9 cellular contexts compared by ENCODE assay signal in the genomic region with DNA sequence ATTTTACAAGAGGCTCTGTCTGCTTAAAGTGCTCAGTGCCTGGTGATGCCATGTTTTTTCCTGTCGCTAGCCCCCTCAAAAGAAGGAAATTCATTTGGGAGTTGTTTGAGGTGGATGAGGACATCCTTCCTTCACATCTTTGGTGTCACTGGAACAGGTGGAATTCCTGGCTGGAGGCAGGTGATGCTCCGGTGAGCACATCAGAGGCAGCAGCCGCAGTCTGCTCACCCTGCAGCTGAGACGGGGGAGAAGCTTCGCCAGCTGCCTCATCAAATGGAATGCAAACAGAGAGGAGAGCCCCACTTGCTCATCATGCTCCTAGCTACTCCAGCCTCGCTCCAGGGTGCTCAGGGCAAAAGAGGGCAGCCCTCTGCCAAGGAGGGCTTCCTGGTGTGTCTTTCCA.
A peak's percentile ranks its signal among the peaks of the same experiment; 100 is the strongest.
DNase-seq lines count a peak whose midpoint lies in the region; ATAC-seq, FAIRE-seq and TF ChIP-seq lines count a peak whose summit lies in the region.
"Had no signal": no experiment of that assay in that cellular context is flagged by ENCODE, and none has a peak within 500 bp of the region (broad histone marks: within the 10 kb centered on the region; RNA-seq: fewer than 3 reads in every experiment).

No MANE protein-coding gene starts in this region.

- no peak for TF ChIP-seq POLR2A in right lobe of liver (IDR thresholded peaks at IDR 0.05)

- no peaks in the 10 kb centered on the region for H3K9me3 ChIP-seq in HUES48 (ENCODE audit: control insufficient read depth, insufficient read depth, low read length)
- H3K9me3 ChIP-seq in astrocyte (ENCODE audit: insufficient read depth, low read depth, low read length): no peaks in the 10 kb centered on the region
- H3K9me3 ChIP-seq in right lobe of liver: no peaks in the 10 kb centered on the region
- no peaks in the 10 kb centered on the region for H3K9me3 ChIP-seq in BE2C

- no peak overlapping the region for H3K9ac ChIP-seq in HUES48 (ENCODE audit: low read depth, low read length)
- peak overlapping the region; percentile 67 for H3K9ac ChIP-seq in astrocyte (ENCODE audit: low read length)

- no peaks in the 10 kb centered on the region for H4K20me1 ChIP-seq in astrocyte (ENCODE audit: insufficient read depth, low read length)

- H3K4me3 ChIP-seq in HUES48 (ENCODE audit: low read depth, low read length): no peak overlapping the region
- H3K4me3 ChIP-seq in astrocyte (ENCODE audit: insufficient read depth, low read depth, low read length): no peak overlapping the region
- no peak overlapping the region for H3K4me3 ChIP-seq in right lobe of liver
- H3K4me3 ChIP-seq in BE2C (ENCODE audit: low read depth, low read length): no peak overlapping the region

- H3K79me2 ChIP-seq in astrocyte (ENCODE audit: insufficient read depth, low read length): no peaks in the 10 kb centered on the region

- peaks cover 45% of the 10 kb centered on the region for H3K4me1 Mint-ChIP-seq in astrocyte (ENCODE audit: low read depth, unreplicated experiment)

- no peak for FAIRE-seq in astrocyte (lab: Jason Lieb, UNC)
- FAIRE-seq: TTC549 had no signal

- H3K36me3 Mint-ChIP-seq in astrocyte (ENCODE audit: low read depth, unreplicated experiment): no peaks in the 10 kb centered on the region

- H3K4me1 ChIP-seq in HUES48 (ENCODE audit: control insufficient read depth, insufficient read depth, low read length) (peaks cover 13% of the 10 kb centered on the region), astrocyte (ENCODE audit: insufficient read depth, low read length) (peaks cover 39% of the 10 kb centered on the region), right lobe of liver (peaks cover 0 to 55% (median 18%) of the 10 kb centered on the region in 4 donors), BE2C (peaks cover 8% of the 10 kb centered on the region)

- H3K27ac Mint-ChIP-seq in astrocyte (ENCODE audit: unreplicated experiment): peak overlapping the region; percentile 99

- H3K36me3 ChIP-seq in HUES48 (ENCODE audit: control insufficient read depth, insufficient read depth, low read length): no peaks in the 10 kb centered on the region
- no peaks in the 10 kb centered on the region for H3K36me3 ChIP-seq in astrocyte (ENCODE audit: insufficient read depth, low read length)
- H3K36me3 ChIP-seq in right lobe of liver: no peaks in the 10 kb centered on the region
- no peaks in the 10 kb centered on the region for H3K36me3 ChIP-seq in BE2C

- peak overlapping the region; percentile 71 for H3K4me2 ChIP-seq in astrocyte (ENCODE audit: low read length)

- intact Hi-C loops in right lobe of liver (cut with DNase I): no loop called here

- peaks cover 3% of the 10 kb centered on the region for H3K9me3 Mint-ChIP-seq in astrocyte (ENCODE audit: unreplicated experiment)

- peak; percentile 80 for DNase-seq in astrocyte (ENCODE audit: low read depth)
- no peak for DNase-seq in right lobe of liver
- no peak for DNase-seq in BE2C
- no peak for DNase-seq in activated effector memory CD4-positive, alpha-beta T cell treated with Interleukin-2 at 50 U/mL for 16 hours
- DNase-seq in GM10266 (ENCODE audit: extremely low spot score): no peak

- peaks cover 5% of the 10 kb centered on the region; the same call in 1 of the 2 replicates for H3K27me3 ChIP-seq in HUES48 (ENCODE audit: control insufficient read depth, insufficient read depth, low read length)
- H3K27me3 ChIP-seq in astrocyte (ENCODE audit: insufficient read depth, low read length): no peaks in the 10 kb centered on the region
- no peaks in the 10 kb centered on the region for H3K27me3 ChIP-seq in right lobe of liver
- H3K27me3 ChIP-seq in BE2C: no peaks in the 10 kb centered on the region

- peak overlapping the region; percentile 6 for H2AFZ ChIP-seq in astrocyte (ENCODE audit: low read depth, low read length)

- ATAC-seq in right lobe of liver: no peak
- ATAC-seq in HG03469 (IDR thresholded peaks at IDR 0.05; ENCODE audit: unreplicated experiment): no peak

- H3K4me3 Mint-ChIP-seq in astrocyte (ENCODE audit: unreplicated experiment): peak overlapping the region; percentile 61

- no peaks in the 10 kb centered on the region for H3K27me3 Mint-ChIP-seq in astrocyte (ENCODE audit: low read depth, unreplicated experiment)

- TF ChIP-seq CTCF in 22Rv1 (IDR thresholded peaks at IDR 0.05): peak; percentile 57
- TF ChIP-seq CTCF in astrocyte (IDR thresholded peaks at IDR 0.05; ENCODE audit: insufficient read depth, low read depth, low read length): no peak
- TF ChIP-seq CTCF in right lobe of liver (IDR thresholded peaks at IDR 0.05): no peak
- no peak for TF ChIP-seq CTCF in BE2C (IDR thresholded peaks at IDR 0.05; ENCODE audit: low read depth, low read length)
- TF ChIP-seq CTCF in GM10266 (IDR thresholded peaks at IDR 0.05; ENCODE audit: control insufficient read depth, insufficient read depth, low read depth, missing control alignments): no peak

- H3K27ac ChIP-seq in 22Rv1 (peak overlapping the region; percentile 76), HUES48 (ENCODE audit: low read depth, low read length) (peak overlapping the region; percentile 0), astrocyte (ENCODE audit: low read depth, low read length) (peak overlapping the region; percentile 91), right lobe of liver (peak overlapping the region in 2 of 3 donors; percentile 68 to 80)

- WGBS in right lobe of liver (ENCODE audit: insufficient coverage, low coverage, low lambda C conversion rate, missing lambda C conversion rate): no CpG with 5 or more reads among the region's 6 CpGs

Comparison
In these comparisons a context has a peak if more than half of its experiments do, and no peak if none do; other contexts are left out.
1. H3K27ac ChIP-seq: peak in every context shown above with its lines; median percentile 91 in astrocyte; 76 in 22Rv1; 74 in right lobe of liver; 0 in HUES48.